2 cellular contexts compared by ENCODE assay signal in the genomic region with DNA sequence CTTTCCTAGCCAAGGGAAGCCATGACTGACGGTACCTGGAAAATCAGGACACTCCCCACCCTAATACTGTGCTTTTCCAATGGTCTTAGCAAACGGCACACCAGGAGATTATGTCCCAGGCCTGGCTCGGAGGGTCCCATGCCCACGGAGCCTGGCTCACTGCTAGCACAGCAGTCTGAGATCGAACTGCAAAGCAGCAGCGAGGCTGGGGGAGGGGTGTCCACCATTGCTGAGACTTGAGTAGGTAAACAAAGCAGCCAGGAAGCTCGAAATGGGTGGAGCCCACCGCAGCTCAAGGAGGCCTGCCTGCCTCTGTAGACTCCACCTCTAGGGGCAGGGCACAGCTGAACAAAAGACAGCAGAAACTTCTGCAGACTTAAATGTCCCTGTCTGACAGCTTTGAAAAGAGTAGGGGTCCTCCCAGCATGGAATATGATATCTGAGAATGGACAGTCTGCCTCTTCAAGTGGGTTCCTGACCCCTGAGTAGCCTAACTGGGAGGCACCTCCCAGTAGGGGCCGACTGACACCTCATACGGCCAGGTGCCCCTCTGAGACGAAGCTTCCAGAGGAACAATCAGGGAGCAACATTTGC.
TF ChIP-seq lines count a peak whose summit lies in the region.

No MANE protein-coding gene starts in this region.

TF ChIP-seq in K562, 482 proteins besides CTCF, POLR2A, EP300 and RAD21:
- TF ChIP-seq FOXA3 (CRISPR knock-in tag; conservative IDR thresholded peaks at IDR 0.05 in 1 of 2, IDR thresholded peaks at IDR 0.05 in 1 of 2) (peak in 1 of 2 experiments; percentile 52; a peak in 1 of 4 replicates), RBFOX2 (IDR thresholded peaks at IDR 0.05; ENCODE audit: low read depth, low read length) (0 out of 2 replicates have a peak, but pooled peaks have one; percentile 16), FOXK2 (conservative IDR thresholded peaks at IDR 0.05 in 1 of 2, IDR thresholded peaks at IDR 0.05 in 1 of 2; ENCODE audit: low read depth in 2 of 2) (peak; percentile 37 to 63; a peak in 1 of 4 replicates)

TF ChIP-seq in HepG2, 621 proteins besides CTCF, POLR2A, EP300 and RAD21:
- TF ChIP-seq, protein P1, sequence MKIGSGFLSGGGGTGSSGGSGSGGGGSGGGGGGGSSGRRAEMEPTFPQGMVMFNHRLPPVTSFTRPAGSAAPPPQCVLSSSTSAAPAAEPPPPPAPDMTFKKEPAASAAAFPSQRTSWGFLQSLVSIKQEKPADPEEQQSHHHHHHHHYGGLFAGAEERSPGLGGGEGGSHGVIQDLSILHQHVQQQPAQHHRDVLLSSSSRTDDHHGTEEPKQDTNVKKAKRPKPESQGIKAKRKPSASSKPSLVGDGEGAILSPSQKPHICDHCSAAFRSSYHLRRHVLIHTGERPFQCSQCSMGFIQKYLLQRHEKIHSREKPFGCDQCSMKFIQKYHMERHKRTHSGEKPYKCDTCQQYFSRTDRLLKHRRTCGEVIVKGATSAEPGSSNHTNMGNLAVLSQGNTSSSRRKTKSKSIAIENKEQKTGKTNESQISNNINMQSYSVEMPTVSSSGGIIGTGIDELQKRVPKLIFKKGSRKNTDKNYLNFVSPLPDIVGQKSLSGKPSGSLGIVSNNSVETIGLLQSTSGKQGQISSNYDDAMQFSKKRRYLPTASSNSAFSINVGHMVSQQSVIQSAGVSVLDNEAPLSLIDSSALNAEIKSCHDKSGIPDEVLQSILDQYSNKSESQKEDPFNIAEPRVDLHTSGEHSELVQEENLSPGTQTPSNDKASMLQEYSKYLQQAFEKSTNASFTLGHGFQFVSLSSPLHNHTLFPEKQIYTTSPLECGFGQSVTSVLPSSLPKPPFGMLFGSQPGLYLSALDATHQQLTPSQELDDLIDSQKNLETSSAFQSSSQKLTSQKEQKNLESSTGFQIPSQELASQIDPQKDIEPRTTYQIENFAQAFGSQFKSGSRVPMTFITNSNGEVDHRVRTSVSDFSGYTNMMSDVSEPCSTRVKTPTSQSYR (CRISPR knock-in tag; IDR thresholded peaks at IDR 0.05; ENCODE audit: borderline replicate concordance), result peak; percentile 32; the same call in 1 of the 2 replicates
TF ChIP-seq in HepG2: peak in this region for 1; not testable (repeated sequence) for 620.
